Comparison of ENCODE assay signal across 19 cellular contexts in the genomic region with DNA sequence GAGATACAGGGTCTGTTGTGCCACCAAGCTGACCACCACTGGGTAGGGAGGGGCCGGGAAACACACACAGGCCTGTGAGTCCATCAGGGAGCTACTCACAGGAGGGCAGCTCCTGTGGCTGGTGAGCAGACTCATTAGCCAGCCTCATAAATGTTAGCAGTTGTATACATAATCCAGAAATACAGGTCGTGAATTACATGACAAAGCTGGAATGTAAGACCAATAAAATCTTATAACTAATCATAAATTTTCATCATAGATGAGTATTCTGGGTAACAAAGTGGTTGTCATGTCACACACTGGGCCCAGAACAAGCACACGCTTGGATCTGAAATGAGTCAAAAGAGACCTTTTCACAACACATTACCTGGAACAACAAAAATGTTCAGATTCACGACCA.
DNase-seq lines count a peak whose midpoint lies in the region; ATAC-seq and TF ChIP-seq lines count a peak whose summit lies in the region.
"Had no signal": no experiment of that assay in that cellular context is flagged by ENCODE, and none has a peak within 500 bp of the region (broad histone marks: within the 10 kb centered on the region; RNA-seq: fewer than 3 reads in every experiment).

No MANE protein-coding gene starts in this region.

- H3K4ac ChIP-seq in trophoblast cell (ENCODE audit: low read depth, low read length): no peak overlapping the region

- no peak for ATAC-seq in heart right ventricle
- ATAC-seq: CD8-positive, alpha-beta T cell; GM12878 had no signal

- no peaks in the 10 kb centered on the region for H3K79me1 ChIP-seq in trophoblast cell (ENCODE audit: low read length)

- H3K36me3 ChIP-seq in stomach: no peaks in the 10 kb centered on the region
- H3K36me3 ChIP-seq in heart right ventricle: no peaks in the 10 kb centered on the region
- H3K36me3 ChIP-seq in trophoblast cell (ENCODE audit: control insufficient read depth in 1 of 2, insufficient read depth in 2 of 2, low read length in 2 of 2): no peaks in the 10 kb centered on the region
- H3K36me3 ChIP-seq: BE2C; BLaER1 treated with 17β-estradiol and CSF1 and Interleukin-3, amounts not matched to agents 10 nM and 100 nM had no signal

- TF ChIP-seq EP300 in stomach (IDR thresholded peaks at IDR 0.05): no peak

- H3K4me3 ChIP-seq in stomach (no peak overlapping the region), heart right ventricle (no peak overlapping the region), trophoblast cell (ENCODE audit: low read depth, low read length) (no peak overlapping the region)
- H3K4me3 ChIP-seq: BLaER1 treated with 17β-estradiol and CSF1 and Interleukin-3, amounts not matched to agents 10 nM and 100 nM; GM12878; GM23248 had no signal

- no peak overlapping the region for H2AFZ ChIP-seq in trophoblast cell (ENCODE audit: insufficient read depth, low read length, poor library complexity)
- H2AFZ ChIP-seq: GM23248 had no signal

- no peak overlapping the region for H2BK120ac ChIP-seq in trophoblast cell (ENCODE audit: insufficient read depth, low read length, poor library complexity)

- WGBS in stomach, 5 donors: 60 to 78% (median 76%) methylated on average over 4 of the region's 4 CpGs
- 81 to 92% methylated on average over 4 of the region's 4 CpGs for WGBS in heart right ventricle, 2 donors
- WGBS in trophoblast cell (ENCODE audit: extremely low coverage, insufficient coverage, insufficient read length): no CpG with 5 or more reads among the region's 4 CpGs

- TF ChIP-seq CTCF in VCaP (conservative IDR thresholded peaks at IDR 0.05) (no peak), stomach (IDR thresholded peaks at IDR 0.05) (no peak), heart right ventricle (IDR thresholded peaks at IDR 0.05) (no peak)

- no peaks in the 10 kb centered on the region for H3K79me2 ChIP-seq in trophoblast cell (ENCODE audit: control insufficient read depth, insufficient read depth, low read length, poor library complexity)

- H3K9ac ChIP-seq in trophoblast cell (ENCODE audit: low read length): no peak overlapping the region
- H3K9ac ChIP-seq: BLaER1 treated with 17β-estradiol and CSF1 and Interleukin-3, amounts not matched to agents 10 nM and 100 nM; GM23248 had no signal

- intact Hi-C loops in stomach (cut with DNase I; ENCODE audit: low total_unique reads) (no loop called here), heart right ventricle (cut with DNase I) (no loop called here)

- no peak for TF ChIP-seq POLR2A in stomach (IDR thresholded peaks at IDR 0.05)

- H3K27ac ChIP-seq in VCaP (peak overlapping the region; percentile 34), stomach (no peak overlapping the region), heart right ventricle (no peak overlapping the region), trophoblast cell (ENCODE audit: low read depth, low read length) (no peak overlapping the region)
- H3K27ac ChIP-seq: BLaER1 treated with 17β-estradiol and CSF1 and Interleukin-3, amounts not matched to agents 10 nM and 100 nM; GM23248 had no signal

- H4K8ac ChIP-seq in trophoblast cell (ENCODE audit: low read depth, low read length): no peak overlapping the region

- H3K4me1 ChIP-seq in stomach: no peaks in the 10 kb centered on the region
- no peaks in the 10 kb centered on the region for H3K4me1 ChIP-seq in heart right ventricle
- no peaks in the 10 kb centered on the region for H3K4me1 ChIP-seq in trophoblast cell (ENCODE audit: control insufficient read depth in 1 of 2, insufficient read depth in 2 of 2, low read length in 2 of 2)
- H3K4me1 ChIP-seq: BE2C; BLaER1 treated with 17β-estradiol and CSF1 and Interleukin-3, amounts not matched to agents 10 nM and 100 nM; Caco-2 had no signal

- no peak overlapping the region for H3K23ac ChIP-seq in trophoblast cell (ENCODE audit: low read length)

- H3K9me3 ChIP-seq in stomach (peaks cover 0 to 6% (median 0%) of the 10 kb centered on the region in 4 donors), heart right ventricle (no peaks in the 10 kb centered on the region), trophoblast cell (ENCODE audit: insufficient read depth, low read depth, low read length) (no peaks in the 10 kb centered on the region)
- H3K9me3 ChIP-seq: BE2C, Caco-2 had no signal

- H3K4me2 ChIP-seq in trophoblast cell (ENCODE audit: low read length): no peak overlapping the region
- H3K4me2 ChIP-seq: BLaER1 treated with 17β-estradiol and CSF1 and Interleukin-3, amounts not matched to agents 10 nM and 100 nM had no signal

- H2BK5ac ChIP-seq in trophoblast cell (ENCODE audit: low read depth, low read length, poor library complexity): no peak overlapping the region

- H3K27me3 ChIP-seq in stomach (no peaks in the 10 kb centered on the region), heart right ventricle (peaks cover 0 to 7% (median 0%) of the 10 kb centered on the region in 7 donors), trophoblast cell (ENCODE audit: insufficient read depth, low read length) (no peaks in the 10 kb centered on the region)
- H3K27me3 ChIP-seq: BE2C; BLaER1 treated with 17β-estradiol and CSF1 and Interleukin-3, amounts not matched to agents 10 nM and 100 nM had no signal

- H4K12ac ChIP-seq in trophoblast cell (ENCODE audit: low read depth, low read length): no peak overlapping the region

- H3K18ac ChIP-seq in trophoblast cell (ENCODE audit: low read length): no peak overlapping the region

- no peak overlapping the region for H3K14ac ChIP-seq in trophoblast cell (ENCODE audit: low read length)

- H2BK12ac ChIP-seq in trophoblast cell (ENCODE audit: low read length): no peak overlapping the region

- no peak overlapping the region for H4K91ac ChIP-seq in trophoblast cell (ENCODE audit: low read depth, low read length)

- DNase-seq in EH (ENCODE audit: low read depth) (peak; percentile 61), GM04504 (ENCODE audit: low read depth) (peak; percentile 62), stomach (no peak), heart right ventricle (no peak), trophoblast cell (no peak)
- DNase-seq: AML-193; BE2C; Caco-2; CD8-positive, alpha-beta T cell; DMS153; DND-41; EL; GF-D8; GM23248; H7; HCEC 1CT had no signal

- H2AK5ac ChIP-seq in trophoblast cell (ENCODE audit: low read length): no peak overlapping the region

Comparison
In these comparisons a context has a peak if more than half of its experiments do, and no peak if none do; other contexts are left out.
1. DNase-seq: peak in EH (single experiment) and GM04504 (single experiment); none in stomach (single experiment), heart right ventricle (0 of 2) and trophoblast cell (0 of 2).